ENCODE assay signal across 11 cellular contexts in the genomic region with DNA sequence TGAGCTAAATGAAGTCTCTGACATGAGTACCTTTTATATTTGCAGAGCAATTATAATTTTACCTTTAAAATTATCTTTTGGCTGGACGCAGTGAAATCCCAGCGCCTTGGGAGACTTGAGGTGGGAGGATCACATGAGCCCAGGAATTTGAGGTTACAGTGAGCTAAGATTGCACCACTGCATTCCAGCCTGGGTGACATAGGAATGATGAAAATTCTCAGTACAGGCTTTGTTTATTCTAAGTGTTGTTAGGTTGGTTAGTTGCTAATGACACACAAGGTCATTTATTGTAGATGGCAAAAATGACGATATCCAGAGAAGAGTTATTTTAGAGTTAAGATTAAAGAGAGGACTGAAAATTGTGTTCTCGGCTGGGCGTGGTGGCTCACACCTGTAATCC.
DNase-seq lines count a peak whose midpoint lies in the region; ATAC-seq, FAIRE-seq and TF ChIP-seq lines count a peak whose summit lies in the region.
"Had no signal": no experiment of that assay in that cellular context is flagged by ENCODE, and none has a peak within 500 bp of the region (broad histone marks: within the 10 kb centered on the region; RNA-seq: fewer than 3 reads in every experiment).

No MANE protein-coding gene starts in this region.

- peaks cover 4% of the 10 kb centered on the region for H3K4me1 ChIP-seq in adipocyte (ENCODE audit: control insufficient read depth, insufficient read depth, low read length)
- H3K4me1 ChIP-seq in upper lobe of left lung: peaks cover 0 to 5% (median 0%) of the 10 kb centered on the region in 4 donors
- H3K4me1 ChIP-seq: colonic mucosa had no signal

- WGBS in upper lobe of left lung, 2 donors: 64 to 82% methylated on average over 5 of the region's 5 CpGs

- DNase-seq in H54 (ENCODE audit: insufficient read length, low spot score) (peak; percentile 39), adipocyte (ENCODE audit: low read depth) (peak; percentile 76), glomerular visceral epithelial cell (ENCODE audit: extremely low spot score) (peak; percentile 68), upper lobe of left lung (peak in 1 of 2 donors; percentile 41), left lobe of liver (ENCODE audit: low spot score) (no peak)
- DNase-seq in activated effector memory CD4-positive, alpha-beta T cell treated with Interleukin-2 at 50 U/mL for 16 hours: no peak
- DNase-seq: activated CD4-positive, alpha-beta T cell treated with anti-CD3 and anti-CD28 coated beads, Interleukin-2, amount 50 U/mL, for 1 hour; colonic mucosa; NCI-H1048; NCI-H748 treated with DMSO at 0.1 percent for 48 hours had no signal

- H3K4me3 ChIP-seq in adipocyte (ENCODE audit: low read length) (no peak overlapping the region), upper lobe of left lung (no peak overlapping the region)
- H3K4me3 ChIP-seq: colonic mucosa had no signal

- H3K9ac ChIP-seq in adipocyte (ENCODE audit: low read length): no peak overlapping the region

- H3K36me3 ChIP-seq in adipocyte (ENCODE audit: control insufficient read depth, insufficient read depth, low read length, severe bottlenecking): no peaks in the 10 kb centered on the region
- no peaks in the 10 kb centered on the region for H3K36me3 ChIP-seq in upper lobe of left lung
- H3K36me3 ChIP-seq: colonic mucosa had no signal

- ATAC-seq in upper lobe of left lung (ENCODE audit: low FRiP score in 2 of 2) (peak; percentile 55 to 68), HG02973 (IDR thresholded peaks at IDR 0.05; ENCODE audit: unreplicated experiment) (no peak), left lobe of liver (no peak)

- TF ChIP-seq CTCF in upper lobe of left lung (IDR thresholded peaks at IDR 0.05): no peak

- TF ChIP-seq EP300 in upper lobe of left lung (IDR thresholded peaks at IDR 0.05): no peak

- no peak overlapping the region for H3K27ac ChIP-seq in upper lobe of left lung
- H3K27ac ChIP-seq: colonic mucosa had no signal

- no peak for FAIRE-seq in H54 (lab: Jason Lieb, UNC)

- H3K9me3 ChIP-seq in adipocyte (ENCODE audit: control insufficient read depth, low read length) (no peaks in the 10 kb centered on the region), upper lobe of left lung (no peaks in the 10 kb centered on the region)
- H3K9me3 ChIP-seq: colonic mucosa had no signal

- no peaks in the 10 kb centered on the region for H3K27me3 ChIP-seq in adipocyte (replicated peaks; ENCODE audit: control insufficient read depth, insufficient read depth, low read length)
- H3K27me3 ChIP-seq in upper lobe of left lung: no peaks in the 10 kb centered on the region
- H3K27me3 ChIP-seq: colonic mucosa had no signal

- TF ChIP-seq POLR2A in H54 (IDR thresholded peaks at IDR 0.05; ENCODE audit: low read depth, low read length) (no peak), upper lobe of left lung (IDR thresholded peaks at IDR 0.05) (no peak)

Comparison
In these comparisons a context has a peak if more than half of its experiments do, and no peak if none do; other contexts are left out.
1. DNase-seq: peak in H54 (single experiment), adipocyte (single experiment) and glomerular visceral epithelial cell (single experiment); none in activated effector memory CD4-positive, alpha-beta T cell treated with Interleukin-2 at 50 U/mL for 16 hours (single experiment) and left lobe of liver (single experiment).
2. ATAC-seq: peak in upper lobe of left lung (2 of 2); none in HG02973 (single experiment) and left lobe of liver (single experiment).